ENCODE assay signal across 8 cellular contexts in the genomic region with DNA sequence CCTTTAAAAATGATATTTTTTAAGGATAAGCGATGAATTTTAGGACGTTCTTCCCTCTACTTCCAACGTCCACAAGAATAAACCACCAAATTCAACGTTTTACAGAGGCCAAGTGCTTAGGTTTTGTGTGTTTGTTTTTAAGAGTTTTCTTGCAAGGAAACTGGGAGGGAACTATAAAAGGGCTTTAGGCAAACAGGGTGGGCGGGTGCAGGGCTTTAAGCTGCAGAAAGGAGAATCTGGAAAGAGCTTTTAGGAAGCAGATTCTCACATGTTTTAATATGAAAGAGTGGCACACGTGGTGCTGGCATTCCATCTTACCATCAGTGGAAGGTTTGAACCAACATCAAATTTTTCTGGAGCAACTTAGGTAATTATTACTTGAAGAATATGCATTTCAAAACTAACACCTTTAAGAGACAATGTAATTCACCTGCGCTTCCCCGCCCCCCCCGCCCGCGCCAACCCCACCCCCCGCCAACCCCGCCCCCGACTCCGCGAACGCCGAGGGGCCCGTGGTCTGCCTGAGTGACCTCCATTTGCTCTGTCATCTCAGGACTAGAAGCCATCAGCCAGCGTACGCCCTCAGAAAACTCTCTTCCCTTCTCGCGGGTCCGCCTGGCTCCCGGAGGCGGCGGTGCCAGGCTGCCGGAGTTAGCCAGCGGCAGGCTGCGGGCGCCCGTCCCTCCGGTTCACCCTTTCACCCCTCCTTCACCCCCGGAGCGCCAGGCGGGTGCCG. TPM values are rescaled to one million over a fixed set of nuclear protein-coding genes. Genes with fewer than 3 reads are reported as not detected.
A peak's percentile ranks its signal among the peaks of the same experiment; 100 is the strongest.
DNase-seq lines count a peak whose midpoint lies in the region; FAIRE-seq and TF ChIP-seq lines count a peak whose summit lies in the region.

No MANE protein-coding gene starts in this region.

- H3K27me3 ChIP-seq in ACC112 (ENCODE audit: insufficient read depth, low read length) (no peaks in the 10 kb centered on the region), HUES6 (ENCODE audit: control insufficient read depth, insufficient read depth, low read length) (peaks cover 49% of the 10 kb centered on the region), keratinocyte (ENCODE audit: control insufficient read depth, extremely low read depth, insufficient read depth, low read length) (no peaks in the 10 kb centered on the region), subcutaneous abdominal adipose tissue (ENCODE audit: control insufficient read depth in 5 of 5, insufficient read depth in 4 of 5, low read length in 5 of 5) (no peaks in the 10 kb centered on the region)

- H3K9ac ChIP-seq in HUES6 (ENCODE audit: low read length) (peak overlapping the region; percentile 84), keratinocyte (ENCODE audit: control insufficient read depth, extremely low read depth, insufficient read depth, low read length) (peak overlapping the region; percentile 89), subcutaneous abdominal adipose tissue (ENCODE audit: low read length in 5 of 5) (peak overlapping the region; percentile 77 to 96 (median 89))

- WGBS in adipose tissue, 3 donors: 3 to 5% (median 4%) methylated on average over 28 to 37 of the region's 37 CpGs

- TF ChIP-seq CTCF in GM12875 (IDR thresholded peaks at IDR 0.05; ENCODE audit: borderline replicate concordance, insufficient read depth, low read depth, low read length) (no peak), keratinocyte (optimal IDR thresholded peaks at IDR 0.05 in 1 of 3, IDR thresholded peaks at IDR 0.05 in 1 of 3, conservative IDR thresholded peaks at IDR 0.05 in 1 of 3; ENCODE audit: extremely low read depth in 1 of 3, insufficient read depth in 2 of 3, low read length in 3 of 3) (no peak)

- H3K9me1 ChIP-seq in keratinocyte (ENCODE audit: control insufficient read depth, extremely low read depth, insufficient read depth, low read length): no peaks in the 10 kb centered on the region

- H3K4me3 ChIP-seq in ACC112 (ENCODE audit: low read depth, low read length) (peak overlapping the region; percentile 89), GM12875 (ENCODE audit: low read depth, low read length) (peak overlapping the region; percentile 95), HUES6 (ENCODE audit: low read depth, low read length) (peak overlapping the region; percentile 76), keratinocyte (ENCODE audit: control insufficient read depth in 2 of 3, extremely low read depth in 1 of 3, insufficient read depth in 2 of 3, low read depth in 1 of 3, low read length in 3 of 3) (peak overlapping the region; percentile 68 to 98 (median 77)), subcutaneous abdominal adipose tissue (ENCODE audit: low read depth in 1 of 5, low read length in 5 of 5) (peak overlapping the region; percentile 60 to 87 (median 78))

- H3K4me1 ChIP-seq in ACC112 (ENCODE audit: control insufficient read depth, insufficient read depth, low read length, unreplicated experiment) (peaks cover 15% of the 10 kb centered on the region), HUES6 (ENCODE audit: control insufficient read depth, insufficient read depth, low read length) (peaks cover 11% of the 10 kb centered on the region), keratinocyte (ENCODE audit: control insufficient read depth, extremely low read depth, insufficient read depth, low read length) (peaks cover 18% of the 10 kb centered on the region), subcutaneous abdominal adipose tissue (ENCODE audit: control insufficient read depth in 5 of 5, insufficient read depth in 5 of 5, low read length in 5 of 5) (peaks cover 0 to 34% (median 33%) of the 10 kb centered on the region in 5 donors)

- no peak for FAIRE-seq in keratinocyte (lab: Jason Lieb, UNC)

- peaks cover 25% of the 10 kb centered on the region for H3K9me3 ChIP-seq in HUES6 (ENCODE audit: control insufficient read depth, insufficient read depth, low read depth, low read length)
- peaks cover 2% of the 10 kb centered on the region for H3K9me3 ChIP-seq in keratinocyte (ENCODE audit: control insufficient read depth, low read depth, low read length)
- peaks cover 0 to 7% (median 0%) of the 10 kb centered on the region in 5 donors for H3K9me3 ChIP-seq in subcutaneous abdominal adipose tissue (ENCODE audit: control insufficient read depth in 5 of 5, low read length in 5 of 5)

- DNase-seq in keratinocyte (ENCODE audit: low read depth, low spot score): no peak
- no peak for DNase-seq in HuH-7.5 (ENCODE audit: low spot score)
- DNase-seq in mesenteric fat pad (ENCODE audit: low spot score): no peak

- no peaks in the 10 kb centered on the region for H3K36me3 ChIP-seq in ACC112 (ENCODE audit: insufficient read depth, low read length)
- no peaks in the 10 kb centered on the region for H3K36me3 ChIP-seq in HUES6 (ENCODE audit: control insufficient read depth, insufficient read depth, low read length)
- H3K36me3 ChIP-seq in keratinocyte (ENCODE audit: control insufficient read depth in 2 of 2, extremely low read depth in 1 of 2, insufficient read depth in 2 of 2, low read length in 2 of 2): no peaks in the 10 kb centered on the region
- H3K36me3 ChIP-seq in subcutaneous abdominal adipose tissue (ENCODE audit: control insufficient read depth in 5 of 5, insufficient read depth in 5 of 5, low read length in 5 of 5): no peaks in the 10 kb centered on the region

- H3K79me2 ChIP-seq in ACC112 (ENCODE audit: control insufficient read depth, insufficient read depth, low read length, unreplicated experiment) (peaks cover 33% of the 10 kb centered on the region), keratinocyte (ENCODE audit: control insufficient read depth, insufficient read depth, low read length) (peaks cover 35% of the 10 kb centered on the region)

- H3K4me2 ChIP-seq in keratinocyte (ENCODE audit: control insufficient read depth, extremely low read depth, insufficient read depth, low read depth, low read length): peak overlapping the region; percentile 73

- peak overlapping the region; percentile 84 for H3K27ac ChIP-seq in ACC112 (ENCODE audit: low read depth, low read length)
- peak overlapping the region; percentile 62; the same call in 1 of the 2 replicates for H3K27ac ChIP-seq in HUES6 (ENCODE audit: low read depth, low read length)
- peak overlapping the region; percentile 34 for H3K27ac ChIP-seq in adipose tissue (ENCODE audit: low read depth, low read length)
- peak overlapping the region; percentile 86 for H3K27ac ChIP-seq in keratinocyte (ENCODE audit: control insufficient read depth, insufficient read depth, low read length)
- peak overlapping the region; percentile 96 for H3K27ac ChIP-seq in subcutaneous abdominal adipose tissue (ENCODE audit: low read depth, low read length)

- H4K20me1 ChIP-seq in keratinocyte (ENCODE audit: control insufficient read depth, extremely low read depth, insufficient read depth, low read length): no peaks in the 10 kb centered on the region

- H2AFZ ChIP-seq in ACC112 (ENCODE audit: low read length, unreplicated experiment): peak overlapping the region; percentile 81
- peak overlapping the region; percentile 85 for H2AFZ ChIP-seq in keratinocyte (ENCODE audit: control insufficient read depth, low read length)

- dilution Hi-C loops in keratinocyte (cut with MboI; ENCODE audit: extremely low pct_ligation_motif_present, low sequenced_read_pairs): no loop called here

RNA-seq across cellular contexts. Expression of gene PIK3R1, which starts 0.9 kb away (rescaled TPM):
- polyA plus RNA-seq in adipose tissue: 10 to 100 TPM; 12.1 to 58.9 (median 41.0) TPM
- polyA plus RNA-seq in keratinocyte: 6.6 to 16.7 TPM (median 13.9 TPM) in 3 replicates
- polyA plus RNA-seq in keratinocyte (2011; ENCODE audit: low read depth): 40.8 TPM
- 7.0 and 9.9 TPM in 2 replicates for polyA plus RNA-seq in keratinocyte (2011; cell fraction: cytosol; rRNA removed)
- polyA plus RNA-seq in keratinocyte (2011; cell fraction: nucleus; rRNA removed): 16.0 and 17.5 TPM in 2 replicates
- 14.4 and 15.8 TPM in 2 replicates for polyA plus RNA-seq in keratinocyte (2012; ENCODE audit: low replicate concordance)
- polyA minus RNA-seq in keratinocyte: 31.5 to 55.5 TPM (median 53.6 TPM) in 3 replicates
- 15.3 TPM for polyA minus RNA-seq in keratinocyte (2011; cell fraction: cytosol; rRNA and poly(A)+ RNA removed)
- 22.4 and 50.5 TPM in 2 replicates for polyA minus RNA-seq in keratinocyte (2011; cell fraction: nucleus; rRNA and poly(A)+ RNA removed)
- total RNA-seq in mesenteric fat pad: 174 TPM

Comparison
In these comparisons a context has a peak if more than half of its experiments do, and no peak if none do; other contexts are left out.
1. H3K27ac ChIP-seq: peak in every context shown above with its lines; median percentile 96 in subcutaneous abdominal adipose tissue; 86 in keratinocyte; 84 in ACC112; 62 in HUES6; 34 in adipose tissue.